In genomic region chr5:130198927-130199326, GRCh38 we compare ENCODE assay signal across 10 cellular contexts.
DNase-seq lines count a peak whose midpoint lies in the region; ATAC-seq, FAIRE-seq and TF ChIP-seq lines count a peak whose summit lies in the region.
"Had no signal": no experiment of that assay in that cellular context is flagged by ENCODE, and none has a peak within 500 bp of the region (broad histone marks: within the 10 kb centered on the region; RNA-seq: fewer than 3 reads in every experiment).

No MANE protein-coding gene starts in this region.

- H2AFZ ChIP-seq in H9 (ENCODE audit: low read length) = no peak overlapping the region

- ATAC-seq in GM19452 (IDR thresholded peaks at IDR 0.05; ENCODE audit: unreplicated experiment) = no peak

- no peak overlapping the region for H4K5ac ChIP-seq in H9 (ENCODE audit: insufficient read length, low read depth, low read length)

- H3K36me3 Mint-ChIP-seq in H9 (ENCODE audit: insufficient read depth in 1 of 3, low read depth in 3 of 3) = 0 out of 7 replicates have a peak, but pooled peaks cover 0 to 3% (median 0%) of the 10 kb centered on the region in 3 experiments
- no peaks in the 10 kb centered on the region for H3K36me3 Mint-ChIP-seq in glutamatergic neuron (ENCODE audit: unreplicated experiment)
- H3K36me3 Mint-ChIP-seq: activated naive CD8-positive, alpha-beta T cell had no signal

- H2BK20ac ChIP-seq in H9 (ENCODE audit: low read depth, low read length, poor library complexity, severe bottlenecking) = no peak overlapping the region

- H3K79me2 ChIP-seq in H9 (ENCODE audit: insufficient read depth, low read length) = no peaks in the 10 kb centered on the region

- H3K23me2 ChIP-seq in H9 (ENCODE audit: insufficient read length, low read depth, low read length, poor library complexity, severe bottlenecking) = no peaks in the 10 kb centered on the region

- no peak overlapping the region for H2BK15ac ChIP-seq in H9 (ENCODE audit: low read depth, low read length)

- H3K9ac ChIP-seq in H9 (ENCODE audit: extremely low read depth, insufficient read length, low read length) = no peak overlapping the region

- H3K4me3 ChIP-seq in GM06990 (replicated peaks; ENCODE audit: low read depth, low read length) = no peak overlapping the region
- H3K4me3 ChIP-seq in kidney epithelial cell (ENCODE audit: low read depth, low read length) = no peak overlapping the region
- H3K4me3 ChIP-seq: SK-N-MC had no signal

- no peak overlapping the region for H2BK12ac ChIP-seq in H9 (ENCODE audit: insufficient read length, low read depth, low read length)

- H3K4me1 Mint-ChIP-seq in H9 = no peaks in the 10 kb centered on the region
- no peaks in the 10 kb centered on the region for H3K4me1 Mint-ChIP-seq in glutamatergic neuron (ENCODE audit: low read depth, unreplicated experiment)

- H3K56ac ChIP-seq in H9 (ENCODE audit: insufficient read length, low read depth, low read length) = no peak overlapping the region

- no peak overlapping the region for H3K23ac ChIP-seq in H9 (ENCODE audit: insufficient read length, low read depth, low read length)

- no peak overlapping the region for H4K8ac ChIP-seq in H9 (replicated peaks; ENCODE audit: insufficient read length, low read depth, low read length)

- H3K9me3 ChIP-seq in H9 (ENCODE audit: control insufficient read depth, low read depth, low read length) = no peaks in the 10 kb centered on the region

- no peak overlapping the region for H3K14ac ChIP-seq in H9 (ENCODE audit: insufficient read depth, low read length)

- no peaks in the 10 kb centered on the region for H3K4me1 ChIP-seq in H9 (ENCODE audit: insufficient read depth, low read length)

- H3K27me3 ChIP-seq in GM06990 (replicated peaks; ENCODE audit: control insufficient read depth, insufficient read depth, low read length) (no peaks in the 10 kb centered on the region), H9 (ENCODE audit: insufficient read depth, low read length) (no peaks in the 10 kb centered on the region), kidney epithelial cell (ENCODE audit: control insufficient read depth, insufficient read depth, low read length) (no peaks in the 10 kb centered on the region)

- DNase-seq in GM06990 (ENCODE audit: extremely low read depth, insufficient read length) (no peak), H9 (peak; percentile 57), RCC 7860 (ENCODE audit: low spot score) (peak; percentile 43), kidney epithelial cell (ENCODE audit: low read depth) (no peak), T-helper 1 cell (no peak), glutamatergic neuron (no peak)
- DNase-seq in stimulated activated CD4-positive, alpha-beta T cell treated with anti-CD3 and anti-CD28 coated beads, Interleukin-2, amount 100 ng/mL, for 24 hours = no peak

- H4K91ac ChIP-seq in H9 (ENCODE audit: insufficient read length, low read depth, low read length) = no peak overlapping the region

- no peaks in the 10 kb centered on the region for H4K20me1 ChIP-seq in H9 (ENCODE audit: control insufficient read depth, insufficient read depth, insufficient read length)

- no peaks in the 10 kb centered on the region for H3K79me1 ChIP-seq in H9 (ENCODE audit: insufficient read depth, low read depth, low read length, poor library complexity, severe bottlenecking)

- H3K4me3 Mint-ChIP-seq in H9 (no peak overlapping the region), glutamatergic neuron (ENCODE audit: unreplicated experiment) (no peak overlapping the region)
- H3K4me3 Mint-ChIP-seq: activated naive CD8-positive, alpha-beta T cell had no signal

- no peak overlapping the region for H2AK5ac ChIP-seq in H9 (ENCODE audit: insufficient read length, low read length)

- peaks cover 0 to 14% of the 10 kb centered on the region in 2 experiments; a peak in 2 of 5 replicates for H3K9me3 Mint-ChIP-seq in H9
- no peaks in the 10 kb centered on the region for H3K9me3 Mint-ChIP-seq in glutamatergic neuron (ENCODE audit: unreplicated experiment)

- no peak overlapping the region for H3K18ac ChIP-seq in H9 (ENCODE audit: insufficient read length, low read depth, low read length)

- no peaks in the 10 kb centered on the region for H3K27me3 Mint-ChIP-seq in H9 (ENCODE audit: low read depth)
- H3K27me3 Mint-ChIP-seq in glutamatergic neuron (ENCODE audit: unreplicated experiment) = no peaks in the 10 kb centered on the region

- no peak overlapping the region for H3K4ac ChIP-seq in H9 (ENCODE audit: low read depth, low read length)

- no CpG with 5 or more reads among the region's 3 CpGs for WGBS in H9 (ENCODE audit: extremely low coverage, insufficient read length, low lambda C conversion rate)

- no peak overlapping the region for H3K4me2 ChIP-seq in H9 (ENCODE audit: insufficient read depth, insufficient read length, low read length)

- H3K36me3 ChIP-seq in GM06990 (ENCODE audit: control insufficient read depth, insufficient read depth, low read length) (no peaks in the 10 kb centered on the region), kidney epithelial cell (ENCODE audit: control insufficient read depth, insufficient read depth, low read length) (no peaks in the 10 kb centered on the region)

- TF ChIP-seq CTCF in GM06990 (IDR thresholded peaks at IDR 0.05; ENCODE audit: insufficient read depth, low read length, poor library complexity, severe bottlenecking) = peak; percentile 38
- peak; percentile 63; the same call in 2 of the 3 replicates for TF ChIP-seq CTCF in H9 (conservative IDR thresholded peaks at IDR 0.05)
- peak; percentile 25 for TF ChIP-seq CTCF in kidney epithelial cell (IDR thresholded peaks at IDR 0.05; ENCODE audit: insufficient read depth, low read length, poor library complexity, severe bottlenecking)
- TF ChIP-seq CTCF in glutamatergic neuron (IDR thresholded peaks at IDR 0.05; ENCODE audit: partially characterized antibody, unreplicated experiment) = no peak

- H2BK120ac ChIP-seq in H9 (ENCODE audit: low read depth, low read length, poor library complexity, severe bottlenecking) = no peak overlapping the region

- H3K27ac Mint-ChIP-seq in H9 (no peak overlapping the region), glutamatergic neuron (ENCODE audit: unreplicated experiment) (no peak overlapping the region)
- H3K27ac Mint-ChIP-seq: activated naive CD8-positive, alpha-beta T cell had no signal

- H3K27ac ChIP-seq in H9 (ENCODE audit: insufficient read length, low read depth, low read length) = no peak overlapping the region
- H3K27ac ChIP-seq: SK-N-MC had no signal

- H2BK5ac ChIP-seq in H9 (ENCODE audit: insufficient read length, low read length) = no peak overlapping the region

- no peak overlapping the region for H3T11ph ChIP-seq in H9 (ENCODE audit: low read length)

- FAIRE-seq in RCC 7860 (lab: Jason Lieb, UNC) = no peak

Comparison
In these comparisons a context has a peak if more than half of its experiments do, and no peak if none do; other contexts are left out.
1. DNase-seq: peak in H9 (single experiment) and RCC 7860 (single experiment); none in GM06990 (single experiment), kidney epithelial cell (single experiment), stimulated activated CD4-positive, alpha-beta T cell treated with anti-CD3 and anti-CD28 coated beads, Interleukin-2, amount 100 ng/mL, for 24 hours (0 of 2), T-helper 1 cell (0 of 5) and glutamatergic neuron (single experiment).